ENCODE assay signal across 1 cellular context in the genomic region with DNA sequence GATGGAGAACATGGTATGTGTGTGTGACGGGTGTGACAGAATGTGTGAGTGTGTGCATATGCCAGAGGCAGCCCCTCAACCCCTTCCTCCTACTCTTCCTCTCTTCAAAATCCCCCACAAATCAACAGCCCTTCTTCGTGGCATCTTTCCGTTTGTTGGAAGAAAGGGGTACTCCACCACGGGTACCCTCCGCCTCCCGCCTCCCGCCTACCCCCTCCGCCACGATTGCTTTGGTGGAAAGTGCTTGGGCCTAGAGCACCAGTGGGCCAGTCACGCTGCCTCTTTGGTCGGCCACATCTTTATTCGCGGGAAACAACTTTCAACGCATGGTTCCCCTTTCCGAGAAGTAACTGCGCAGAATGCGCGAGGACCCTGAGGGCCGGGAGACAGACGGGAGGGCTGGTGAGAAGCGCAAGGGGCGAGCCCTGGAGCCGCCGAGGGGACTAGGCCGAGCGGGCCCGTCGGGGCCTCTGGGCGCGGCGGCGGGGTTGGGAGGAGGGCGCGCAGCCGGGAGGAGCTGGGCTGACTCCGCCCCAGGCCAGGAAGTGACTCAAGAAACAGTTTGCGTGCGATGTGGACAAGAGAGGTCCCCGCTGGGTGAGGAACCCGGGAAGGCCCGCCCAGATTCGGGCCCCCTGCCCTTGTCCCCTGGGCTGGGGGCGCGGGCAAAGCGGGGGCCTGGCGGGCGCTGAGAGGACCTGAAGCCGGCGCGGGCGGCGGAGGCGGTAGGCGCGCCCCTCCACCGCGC.
TF ChIP-seq lines count a peak whose summit lies in the region.

A gene (minus strand): TSS at position 274 of the 748 bp plus-strand sequence. CDS start 614 bp downstream, outside the sequence.
A gene (plus strand): TSS at position 560 of the 748 bp plus-strand sequence. CDS start 777 bp downstream, outside the sequence.

TF ChIP-seq in Ishikawa, 13 proteins besides CTCF, POLR2A, EP300 and RAD21 (continued from another document):
- TF ChIP-seq ZBTB7A (IDR thresholded peaks at IDR 0.05; ENCODE audit: low read depth), result peak; percentile 38; the same call in 1 of the 2 replicates
TF ChIP-seq in Ishikawa: peak in this region for 4.
